Comparison of ENCODE assay signal across 18 cellular contexts in genomic region chr3:190012784-190013183, GRCh38.
DNase-seq lines count a peak whose midpoint lies in the region; FAIRE-seq and TF ChIP-seq lines count a peak whose summit lies in the region.
"Had no signal": no experiment of that assay in that cellular context is flagged by ENCODE, and none has a peak within 500 bp of the region (broad histone marks: within the 10 kb centered on the region; RNA-seq: fewer than 3 reads in every experiment).

No MANE protein-coding gene starts in this region.

- TF ChIP-seq EP300 in ovary (IDR thresholded peaks at IDR 0.05) = no peak

- H3K4me3 ChIP-seq in epithelial cell of esophagus (ENCODE audit: low read length) (no peak overlapping the region), neural progenitor cell (no peak overlapping the region), ovary (no peak overlapping the region)
- H3K4me3 ChIP-seq: thyroid gland had no signal

- H3K27ac ChIP-seq in neural progenitor cell (no peak overlapping the region), ovary (no peak overlapping the region)
- H3K27ac ChIP-seq: thyroid gland, VCaP had no signal

- no peaks in the 10 kb centered on the region for H3K79me2 ChIP-seq in neural progenitor cell (ENCODE audit: low read depth)

- no peaks in the 10 kb centered on the region for H3K27me3 Mint-ChIP-seq in neural progenitor cell (ENCODE audit: insufficient read depth, low read depth)

- intact Hi-C loops in ovary (cut with DNase I) = no loop called here

- DNase-seq in GM12892 (ENCODE audit: insufficient read length) (no peak), RPMI7951 (ENCODE audit: low read depth) (peak; percentile 42), epithelial cell of esophagus (ENCODE audit: low read depth) (peak; percentile 35), neural progenitor cell (ENCODE audit: low spot score) (no peak), ovary (no peak), activated gamma-delta T cell treated with Interleukin-2 at 50 U/mL for 16 hours (no peak), COR-L47 (lab: John Stamatoyannopoulos, UW) (no peak), ureter (ENCODE audit: low spot score) (no peak)
- DNase-seq: activated gamma-delta T cell; aorta; NCI-H1436 treated with DMSO at 0.1 percent for 48 hours; NCI-H510A; OCI-M1; stimulated activated CD4-positive, alpha-beta T cell treated with anti-CD3 and anti-CD28 coated beads, Interleukin-2, amount 100 ng/mL, for 48 hours; thyroid gland had no signal

- H4K20me1 ChIP-seq in neural progenitor cell (ENCODE audit: low read depth) = no peaks in the 10 kb centered on the region

- H3K4me1 ChIP-seq in neural progenitor cell (peaks cover 8% of the 10 kb centered on the region), ovary (ENCODE audit: insufficient read depth) (no peaks in the 10 kb centered on the region)
- H3K4me1 ChIP-seq: thyroid gland had no signal

- no peaks in the 10 kb centered on the region for H3K9me3 Mint-ChIP-seq in neural progenitor cell
- H3K9me3 Mint-ChIP-seq: neural crest cell had no signal

- H2AFZ ChIP-seq in neural progenitor cell (replicated peaks) = no peak overlapping the region

- H3K4me2 ChIP-seq in neural progenitor cell = no peak overlapping the region

- peaks cover 2% of the 10 kb centered on the region for H3K36me3 Mint-ChIP-seq in neural progenitor cell

- H3K27ac Mint-ChIP-seq in neural progenitor cell = peak overlapping the region; percentile 38

- TF ChIP-seq POLR2A in GM12892 (IDR thresholded peaks at IDR 0.05; ENCODE audit: low read depth, low read length) (no peak), ovary (IDR thresholded peaks at IDR 0.05) (no peak)

- H3K27me3 ChIP-seq in neural progenitor cell = no peaks in the 10 kb centered on the region
- H3K27me3 ChIP-seq in ovary = no peaks in the 10 kb centered on the region
- H3K27me3 ChIP-seq: thyroid gland had no signal

- H3K4me3 Mint-ChIP-seq in neural progenitor cell = peak overlapping the region; percentile 44
- H3K4me3 Mint-ChIP-seq: neural crest cell had no signal

- H3K36me3 ChIP-seq in neural progenitor cell (no peaks in the 10 kb centered on the region), ovary (no peaks in the 10 kb centered on the region)
- H3K36me3 ChIP-seq: thyroid gland had no signal

- H3F3A ChIP-seq in neural progenitor cell (ENCODE audit: low read depth) = no peaks in the 10 kb centered on the region

- H3K4me1 Mint-ChIP-seq in neural progenitor cell = peaks cover 47% of the 10 kb centered on the region

- no peak for TF ChIP-seq CTCF in epithelial cell of esophagus (IDR thresholded peaks at IDR 0.05; ENCODE audit: insufficient read depth, low read depth, low read length, missing control alignments)
- TF ChIP-seq CTCF in neural progenitor cell (IDR thresholded peaks at IDR 0.05) = no peak
- TF ChIP-seq CTCF in ovary (IDR thresholded peaks at IDR 0.05) = no peak

- H3K9me3 ChIP-seq in neural progenitor cell (ENCODE audit: low read depth) (no peaks in the 10 kb centered on the region), ovary (no peaks in the 10 kb centered on the region)
- H3K9me3 ChIP-seq: thyroid gland had no signal

- 89 to 93% (median 90%) methylated on average over 6 of the region's 6 CpGs for WGBS in ovary, 3 donors

- FAIRE-seq in GM12892 (lab: Jason Lieb, UNC) = peak; percentile 21
- FAIRE-seq: D721Med had no signal

- no peak overlapping the region for H3K9ac ChIP-seq in neural progenitor cell

Comparison
In these comparisons a context has a peak if more than half of its experiments do, and no peak if none do; other contexts are left out.
1. DNase-seq: peak in RPMI7951 (single experiment) and epithelial cell of esophagus (single experiment); none in GM12892 (single experiment), neural progenitor cell (single experiment), ovary (0 of 5), activated gamma-delta T cell treated with Interleukin-2 at 50 U/mL for 16 hours (single experiment), COR-L47 (single experiment) and ureter (single experiment).